Comparison of ENCODE assay signal across 1 cellular context in the genomic region with DNA sequence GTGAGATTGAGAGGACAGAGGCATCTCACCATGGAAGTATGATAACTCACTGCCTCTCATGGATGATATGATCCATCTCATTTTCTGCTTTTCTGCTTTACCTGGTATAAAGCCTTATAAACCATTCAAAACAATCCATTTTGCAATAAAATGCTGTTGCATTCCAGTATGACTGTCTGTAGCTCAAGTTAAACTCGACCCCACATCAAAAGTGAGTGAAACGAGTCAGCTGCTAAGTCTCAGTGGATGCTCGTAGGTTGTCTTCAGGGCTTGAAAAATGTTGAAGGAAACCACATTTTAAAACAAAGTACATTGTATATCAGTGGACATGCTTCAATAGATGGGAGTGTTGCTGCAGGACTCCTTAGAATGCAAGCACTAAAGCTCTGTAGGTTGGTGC.
TF ChIP-seq lines count a peak whose summit lies in the region.

No MANE protein-coding gene starts in this region.

TF ChIP-seq in SK-N-SH, 30 proteins besides CTCF, POLR2A, EP300 and RAD21 (continued from another document):
- TF ChIP-seq EZH2phosphoT487 (IDR thresholded peaks at IDR 0.05; ENCODE audit: borderline replicate concordance, low read depth) = no peak
- TF ChIP-seq RXRA (IDR thresholded peaks at IDR 0.05; ENCODE audit: borderline replicate concordance, low read depth) = no peak
